Comparison of ENCODE assay signal across 14 cellular contexts in genomic region chr17:77222356-77222755, GRCh38.
"Had no signal": no experiment of that assay in that cellular context is flagged by ENCODE, and none has a peak within 500 bp of the region (broad histone marks: within the 10 kb centered on the region; RNA-seq: fewer than 3 reads in every experiment).

No MANE protein-coding gene starts in this region.

- H3K27ac ChIP-seq: colonic mucosa, epithelial cell of prostate, prostate gland had no signal

- H3K4me1 ChIP-seq: colonic mucosa, prostate gland had no signal

- H3K9me3 ChIP-seq: colonic mucosa, prostate gland had no signal

- H3K4me3 ChIP-seq: colonic mucosa, prostate gland had no signal

- FAIRE-seq: astrocyte had no signal

- DNase-seq: activated CD4-positive, alpha-beta T cell treated with anti-CD3 and anti-CD28 coated beads for 4 hours; activated CD4-positive, alpha-beta T cell treated with anti-CD3 and anti-CD28 coated beads, Interleukin-2, amount 50 U/mL, for 48 hours; activated CD4-positive, CD25-positive, alpha-beta regulatory T cell; activated naive CD4-positive, alpha-beta T cell treated with Interleukin-2 at 50 U/mL for 16 hours; activated naive CD8-positive, alpha-beta T cell treated with anti-CD3 and anti-CD28 coated beads for 36 hours; activated T-cell treated with anti-CD3 and anti-CD28 coated beads, Interleukin-2, amount 50 U/mL, for 48 hours; colonic mucosa; kidney glomerular epithelial cell; naive B cell; stimulated activated CD4-positive, alpha-beta T cell treated with anti-CD3 and anti-CD28 coated beads, Interleukin-4, amount 100 ng/mL, for 24 hours; stimulated activated naive CD8-positive, alpha-beta T cell treated with anti-CD3 and anti-CD28 coated beads, Interleukin-15, Interleukin-2, amounts not matched to agents 100 U/mL and 50 U/mL, for 24 hours had no signal

- ATAC-seq: stimulated activated naive CD8-positive, alpha-beta T cell treated with anti-CD3 and anti-CD28 coated beads, Interleukin-15, Interleukin-2, amounts not matched to agents 100 U/mL and 50 U/mL, for 24 hours had no signal

- H3K27me3 ChIP-seq: colonic mucosa had no signal

- H3K36me3 ChIP-seq: colonic mucosa, prostate gland had no signal
